ENCODE assay signal across 8 cellular contexts in the genomic region with DNA sequence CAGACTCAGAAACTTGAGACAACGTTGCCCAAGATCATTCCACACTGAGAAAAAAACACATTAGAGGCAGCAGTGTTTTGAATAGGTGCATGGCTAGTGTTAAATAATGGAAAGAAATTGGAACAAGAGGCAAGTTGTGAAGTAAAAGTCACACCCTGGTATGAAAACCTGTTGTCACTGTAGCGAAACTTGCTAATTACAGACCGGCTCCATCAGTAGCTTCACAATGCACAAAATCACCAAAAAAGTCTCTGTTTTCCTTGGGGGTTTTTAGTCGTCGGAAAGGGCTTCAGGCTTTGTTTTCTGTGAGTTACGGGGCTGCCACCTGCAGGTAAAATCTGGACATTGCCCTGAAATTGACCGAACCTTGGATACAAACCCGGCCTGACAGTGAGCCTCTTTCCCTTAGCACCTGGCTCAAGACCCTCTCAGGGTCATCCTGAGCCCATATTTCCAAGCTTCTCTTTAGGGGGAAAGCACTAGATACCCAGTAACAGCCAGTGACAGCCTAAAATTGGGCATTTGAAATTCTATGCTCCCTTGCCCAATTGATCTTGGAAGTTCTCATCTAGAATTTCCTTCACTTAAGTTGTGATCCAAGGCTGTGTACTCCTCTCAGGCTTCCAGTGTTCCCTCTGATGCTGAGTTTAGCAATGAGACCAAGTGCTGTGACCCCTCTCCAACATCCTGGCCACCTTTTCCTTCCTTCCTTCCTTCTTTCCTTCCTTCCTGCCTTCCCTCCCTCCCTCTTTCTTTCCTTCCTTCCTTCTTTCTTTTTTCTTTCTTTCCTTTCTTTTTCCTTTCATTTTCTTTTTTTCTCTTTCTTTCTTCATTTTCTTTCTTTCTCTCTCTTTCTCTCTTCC.
A peak's percentile ranks its signal among the peaks of the same experiment; 100 is the strongest.
DNase-seq lines count a peak whose midpoint lies in the region; ATAC-seq lines count a peak whose summit lies in the region.

No MANE protein-coding gene starts in this region.

- ATAC-seq in HG03378 (IDR thresholded peaks at IDR 0.05; ENCODE audit: unreplicated experiment) (peak; percentile 64), HG03469 (IDR thresholded peaks at IDR 0.05; ENCODE audit: unreplicated experiment) (no peak)

- DNase-seq in DMS79 treated with DMSO at 0.1 percent for 48 hours (lab: John Stamatoyannopoulos, UW) (peak; percentile 62), NCI-H526 treated with DMSO at 0.1 percent for 48 hours (lab: John Stamatoyannopoulos, UW) (peak; percentile 38), ecto neural progenitor cell (ENCODE audit: low spot score) (peak; percentile 84), medulla oblongata (ENCODE audit: extremely low spot score) (peak; percentile 92)
- peak; percentile 65 for DNase-seq in activated CD4-positive, alpha-beta T cell treated with anti-CD3 and anti-CD28 coated beads, Interleukin-2, amount 50 U/mL, for 1 hour
- peak; percentile 32 to 55 for DNase-seq in stimulated activated CD8-positive, alpha-beta memory T cell treated with anti-CD3 and anti-CD28 coated beads, Interleukin-15, amount 100 ng/mL, for 48 hours (ENCODE audit: low read depth in 2 of 2)

Comparison
In these comparisons a context has a peak if more than half of its experiments do, and no peak if none do; other contexts are left out.
1. DNase-seq: peak in every context shown above with its lines; median percentile 92 in medulla oblongata; 84 in ecto neural progenitor cell; 65 in activated CD4-positive, alpha-beta T cell treated with anti-CD3 and anti-CD28 coated beads, Interleukin-2, amount 50 U/mL, for 1 hour; 62 in DMS79 treated with DMSO at 0.1 percent for 48 hours; 44 in stimulated activated CD8-positive, alpha-beta memory T cell treated with anti-CD3 and anti-CD28 coated beads, Interleukin-15, amount 100 ng/mL, for 48 hours; 38 in NCI-H526 treated with DMSO at 0.1 percent for 48 hours.